1 cellular context compared by ENCODE assay signal in the genomic region with DNA sequence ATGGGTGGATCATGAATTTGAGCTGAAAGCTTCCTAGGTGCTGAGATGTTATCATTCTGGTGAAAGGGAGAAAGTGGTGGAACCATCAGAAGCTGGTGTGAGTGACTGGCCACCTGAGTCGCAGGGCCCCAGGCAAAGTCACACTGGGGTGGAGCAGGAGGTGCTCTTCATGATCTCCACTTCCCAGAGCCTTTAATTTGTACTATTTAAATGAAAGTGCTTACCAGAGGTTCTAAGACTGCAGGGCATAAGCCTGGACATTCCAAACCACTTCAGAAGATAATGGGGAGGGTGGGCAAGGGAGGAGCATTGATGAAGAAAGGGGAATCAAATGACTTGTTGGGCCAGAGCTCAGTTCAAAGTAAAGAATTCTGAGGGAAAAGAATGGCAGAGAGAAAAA.
TF ChIP-seq lines count a peak whose summit lies in the region.

No MANE protein-coding gene starts in this region.

TF ChIP-seq in HCT116, 20 proteins besides CTCF, POLR2A, EP300 and RAD21:
- TF ChIP-seq, protein P1, sequence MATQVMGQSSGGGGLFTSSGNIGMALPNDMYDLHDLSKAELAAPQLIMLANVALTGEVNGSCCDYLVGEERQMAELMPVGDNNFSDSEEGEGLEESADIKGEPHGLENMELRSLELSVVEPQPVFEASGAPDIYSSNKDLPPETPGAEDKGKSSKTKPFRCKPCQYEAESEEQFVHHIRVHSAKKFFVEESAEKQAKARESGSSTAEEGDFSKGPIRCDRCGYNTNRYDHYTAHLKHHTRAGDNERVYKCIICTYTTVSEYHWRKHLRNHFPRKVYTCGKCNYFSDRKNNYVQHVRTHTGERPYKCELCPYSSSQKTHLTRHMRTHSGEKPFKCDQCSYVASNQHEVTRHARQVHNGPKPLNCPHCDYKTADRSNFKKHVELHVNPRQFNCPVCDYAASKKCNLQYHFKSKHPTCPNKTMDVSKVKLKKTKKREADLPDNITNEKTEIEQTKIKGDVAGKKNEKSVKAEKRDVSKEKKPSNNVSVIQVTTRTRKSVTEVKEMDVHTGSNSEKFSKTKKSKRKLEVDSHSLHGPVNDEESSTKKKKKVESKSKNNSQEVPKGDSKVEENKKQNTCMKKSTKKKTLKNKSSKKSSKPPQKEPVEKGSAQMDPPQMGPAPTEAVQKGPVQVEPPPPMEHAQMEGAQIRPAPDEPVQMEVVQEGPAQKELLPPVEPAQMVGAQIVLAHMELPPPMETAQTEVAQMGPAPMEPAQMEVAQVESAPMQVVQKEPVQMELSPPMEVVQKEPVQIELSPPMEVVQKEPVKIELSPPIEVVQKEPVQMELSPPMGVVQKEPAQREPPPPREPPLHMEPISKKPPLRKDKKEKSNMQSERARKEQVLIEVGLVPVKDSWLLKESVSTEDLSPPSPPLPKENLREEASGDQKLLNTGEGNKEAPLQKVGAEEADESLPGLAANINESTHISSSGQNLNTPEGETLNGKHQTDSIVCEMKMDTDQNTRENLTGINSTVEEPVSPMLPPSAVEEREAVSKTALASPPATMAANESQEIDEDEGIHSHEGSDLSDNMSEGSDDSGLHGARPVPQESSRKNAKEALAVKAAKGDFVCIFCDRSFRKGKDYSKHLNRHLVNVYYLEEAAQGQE (IDR thresholded peaks at IDR 0.05; ENCODE audit: low read depth) = no peak
- no peak for TF ChIP-seq EGR1 (IDR thresholded peaks at IDR 0.05; ENCODE audit: low read depth)
- TF ChIP-seq CBX3 (IDR thresholded peaks at IDR 0.05; ENCODE audit: low read depth) = no peak
- TF ChIP-seq SIN3A (IDR thresholded peaks at IDR 0.05; ENCODE audit: low read depth) = no peak
- TF ChIP-seq JUND (IDR thresholded peaks at IDR 0.05) = no peak
- no peak for TF ChIP-seq ELF1 (IDR thresholded peaks at IDR 0.05; ENCODE audit: borderline replicate concordance, low read depth)
- TF ChIP-seq SRF (IDR thresholded peaks at IDR 0.05; ENCODE audit: low read depth) = no peak
- no peak for TF ChIP-seq TCF7L2 (IDR thresholded peaks at IDR 0.05; ENCODE audit: borderline replicate concordance, extremely low read depth, insufficient read depth, insufficient read length)
- no peak for TF ChIP-seq POLR2AphosphoS5 (IDR thresholded peaks at IDR 0.05; ENCODE audit: low read depth, low read length)
- TF ChIP-seq EZH2 (IDR thresholded peaks at IDR 0.05) = no peak
- no peak for TF ChIP-seq ZNF274 (IDR thresholded peaks at IDR 0.05; ENCODE audit: low read depth, low read length)
- no peak for TF ChIP-seq ZFX (IDR thresholded peaks at IDR 0.05)
